Comparison of ENCODE assay signal across 8 cellular contexts in genomic region chr12:12837025-12837872, GRCh38. TPM values are rescaled to one million over a fixed set of nuclear protein-coding genes. Genes with fewer than 3 reads are reported as not detected.
DNase-seq lines count a peak whose midpoint lies in the region; ATAC-seq and TF ChIP-seq lines count a peak whose summit lies in the region.

No MANE protein-coding gene starts in this region.

- 61% methylated on average over 15 of the region's 15 CpGs for WGBS in hepatocyte (ENCODE audit: low lambda C conversion rate, missing lambda C conversion rate)
- 67% methylated on average over 15 of the region's 15 CpGs for WGBS in smooth muscle cell (ENCODE audit: low lambda C conversion rate)

- no peak overlapping the region for H3K4me3 Mint-ChIP-seq in activated naive CD8-positive, alpha-beta T cell treated with anti-CD3 and anti-CD28 coated beads, Interleukin-2, amount 50 U/mL, for 24 hours

- TF ChIP-seq CTCF in hepatocyte (IDR thresholded peaks at IDR 0.05; ENCODE audit: poor library complexity) (peak; percentile 62), smooth muscle cell (IDR thresholded peaks at IDR 0.05; ENCODE audit: borderline replicate concordance, insufficient read depth, poor library complexity, severe bottlenecking) (peak; percentile 60)

- peak overlapping the region; percentile 97 for H3K27ac ChIP-seq in hepatocyte
- H3K27ac ChIP-seq in smooth muscle cell (ENCODE audit: low read depth): peak overlapping the region; percentile 86

- H3K4me1 ChIP-seq in hepatocyte (ENCODE audit: insufficient read depth) (peaks cover 29% of the 10 kb centered on the region), smooth muscle cell (ENCODE audit: low read depth) (no peaks in the 10 kb centered on the region)

- H3K4me3 ChIP-seq in Jurkat, Clone E6-1 (ENCODE audit: low read length): no peak overlapping the region
- H3K4me3 ChIP-seq in hepatocyte (no peak overlapping the region), smooth muscle cell (no peak overlapping the region)

- H3K27me3 ChIP-seq in hepatocyte (no peaks in the 10 kb centered on the region), smooth muscle cell (ENCODE audit: low read depth) (no peaks in the 10 kb centered on the region)

- H3K9me3 ChIP-seq in hepatocyte (ENCODE audit: low read depth) (no peaks in the 10 kb centered on the region), smooth muscle cell (replicated peaks; ENCODE audit: low read depth) (no peaks in the 10 kb centered on the region)

- peak; percentile 59 for DNase-seq in SIG-M5 treated with dmso at 0.1 percent for 504 hours (lab: John Stamatoyannopoulos, UW; ENCODE audit: unreplicated experiment)
- DNase-seq in SIG-M5 (lab: John Stamatoyannopoulos, UW): no peak
- DNase-seq in Jurkat, Clone E6-1 (ENCODE audit: low read depth, low spot score): peak; percentile 35
- DNase-seq in SK-MEL-5 (ENCODE audit: low read depth, low spot score): peak; percentile 76
- DNase-seq in activated naive CD8-positive, alpha-beta T cell treated with anti-CD3 and anti-CD28 coated beads, Interleukin-2, amount 50 U/mL, for 24 hours: peak; percentile 20
- DNase-seq in hepatocyte (ENCODE audit: low spot score): peak; percentile 83
- DNase-seq in smooth muscle cell (lab: John Stamatoyannopoulos, UW; ENCODE audit: unreplicated experiment): no peak
- no peak for DNase-seq in NK-92 (lab: John Stamatoyannopoulos, UW; ENCODE audit: unreplicated experiment)

- H3K4me2 ChIP-seq in hepatocyte: no peak overlapping the region
- peak overlapping the region; percentile 64 for H3K4me2 ChIP-seq in smooth muscle cell

- no peak overlapping the region for H2AFZ ChIP-seq in hepatocyte
- H2AFZ ChIP-seq in smooth muscle cell (ENCODE audit: low read depth): no peak overlapping the region

- no peaks in the 10 kb centered on the region for H3K9me2 ChIP-seq in hepatocyte (replicated peaks; ENCODE audit: insufficient read depth)

- H3K9ac ChIP-seq in smooth muscle cell (ENCODE audit: low read depth): no peak overlapping the region

- ATAC-seq in activated naive CD8-positive, alpha-beta T cell treated with anti-CD3 and anti-CD28 coated beads, Interleukin-2, amount 50 U/mL, for 24 hours: peak; percentile 97

- H3F3A ChIP-seq in smooth muscle cell (ENCODE audit: low read depth): peaks cover 12% of the 10 kb centered on the region

- no peaks in the 10 kb centered on the region for H3K27me3 Mint-ChIP-seq in activated naive CD8-positive, alpha-beta T cell treated with anti-CD3 and anti-CD28 coated beads, Interleukin-2, amount 50 U/mL, for 24 hours

- peaks cover 27% of the 10 kb centered on the region for H3K36me3 Mint-ChIP-seq in activated naive CD8-positive, alpha-beta T cell treated with anti-CD3 and anti-CD28 coated beads, Interleukin-2, amount 50 U/mL, for 24 hours (ENCODE audit: low read depth)

- no peaks in the 10 kb centered on the region for H3K9me3 Mint-ChIP-seq in activated naive CD8-positive, alpha-beta T cell treated with anti-CD3 and anti-CD28 coated beads, Interleukin-2, amount 50 U/mL, for 24 hours

- no peaks in the 10 kb centered on the region for H3K36me3 ChIP-seq in hepatocyte (replicated peaks; ENCODE audit: insufficient read depth, low read depth)
- H3K36me3 ChIP-seq in smooth muscle cell (ENCODE audit: low read depth): no peaks in the 10 kb centered on the region

- no peak overlapping the region for H3K27ac Mint-ChIP-seq in activated naive CD8-positive, alpha-beta T cell treated with anti-CD3 and anti-CD28 coated beads, Interleukin-2, amount 50 U/mL, for 24 hours

- H3K79me2 ChIP-seq in hepatocyte: no peaks in the 10 kb centered on the region
- no peaks in the 10 kb centered on the region for H3K79me2 ChIP-seq in smooth muscle cell (ENCODE audit: low read depth)

- in situ Hi-C loops in SK-MEL-5 (cut with HindIII; ENCODE audit: low pct_unique_long_range_greater_than_20kb, low sequenced_read_pairs): no loop called here

- H3K4me1 Mint-ChIP-seq in activated naive CD8-positive, alpha-beta T cell treated with anti-CD3 and anti-CD28 coated beads, Interleukin-2, amount 50 U/mL, for 24 hours: peaks cover 21% of the 10 kb centered on the region

- no peaks in the 10 kb centered on the region for H4K20me1 ChIP-seq in hepatocyte (ENCODE audit: insufficient read depth, poor library complexity, severe bottlenecking)
- no peaks in the 10 kb centered on the region for H4K20me1 ChIP-seq in smooth muscle cell (ENCODE audit: low read depth)

RNA-seq across cellular contexts. Expression of gene DDX47, which starts 24.1 kb away (rescaled TPM):
- polyA plus RNA-seq in Jurkat, Clone E6-1 (2012; ENCODE audit: insufficient read depth, insufficient read length): 71.5 TPM
- 93.1 and 102 TPM in 2 replicates for total RNA-seq in SK-MEL-5 (2014; rRNA removed; shearing (Covaris generic))
- polyA plus RNA-seq in SK-MEL-5 (2015; cell fraction: cytosol; rRNA removed): 67.4 and 69.2 TPM in 2 replicates
- 144 and 165 TPM in 2 replicates for polyA plus RNA-seq in SK-MEL-5 (2015; cell fraction: nucleus; rRNA removed)
- total RNA-seq in hepatocyte (69.4 and 74.4 TPM in 2 replicates), smooth muscle cell (82.8 and 95.6 TPM in 2 replicates)
- polyA plus RNA-seq in hepatocyte (51.6 and 56.2 TPM in 2 replicates), smooth muscle cell (61.8 and 63.3 TPM in 2 replicates)

RNA-seq across cellular contexts. Expression of gene APOLD1, which starts 51.8 kb away (rescaled TPM):
- 5.0 TPM for polyA plus RNA-seq in Jurkat, Clone E6-1 (2012; ENCODE audit: insufficient read depth, insufficient read length)
- total RNA-seq in SK-MEL-5 (2014; rRNA removed; shearing (Covaris generic)): 55.9 and 57.6 TPM in 2 replicates
- 15.4 and 19.8 TPM in 2 replicates for polyA plus RNA-seq in SK-MEL-5 (2015; cell fraction: cytosol; rRNA removed)
- 4.2 and 8.8 TPM in 2 replicates for polyA plus RNA-seq in SK-MEL-5 (2015; cell fraction: nucleus; rRNA removed)
- total RNA-seq in hepatocyte: 5.6 and 6.0 TPM in 2 replicates
- 1.5 and 3.8 TPM in 2 replicates for polyA plus RNA-seq in hepatocyte
- 0.99 and 2.4 TPM in 2 replicates for total RNA-seq in smooth muscle cell
- 0.77 and 1.8 TPM in 2 replicates for polyA plus RNA-seq in smooth muscle cell

RNA-seq across cellular contexts. Expression of gene GPRC5A, which starts 54.1 kb away (rescaled TPM):
- not detected for polyA plus RNA-seq in Jurkat, Clone E6-1 (2012; ENCODE audit: insufficient read depth, insufficient read length)
- 13.9 and 17.6 TPM in 2 replicates for total RNA-seq in SK-MEL-5 (2014; rRNA removed; shearing (Covaris generic))
- 15.1 and 26.8 TPM in 2 replicates for polyA plus RNA-seq in SK-MEL-5 (2015; cell fraction: cytosol; rRNA removed)
- polyA plus RNA-seq in SK-MEL-5 (2015; cell fraction: nucleus; rRNA removed): 5.6 and 9.0 TPM in 2 replicates
- total RNA-seq in hepatocyte (49.8 and 60.2 TPM in 2 replicates), smooth muscle cell (39.2 and 47.5 TPM in 2 replicates)
- polyA plus RNA-seq in hepatocyte (80.4 and 97.0 TPM in 2 replicates), smooth muscle cell (13.6 and 79.1 TPM in 2 replicates)

Comparison
In these comparisons a context has a peak if more than half of its experiments do, and no peak if none do; other contexts are left out.
1. DNase-seq: peak in SIG-M5 treated with dmso at 0.1 percent for 504 hours (single experiment), Jurkat, Clone E6-1 (single experiment), SK-MEL-5 (single experiment), activated naive CD8-positive, alpha-beta T cell treated with anti-CD3 and anti-CD28 coated beads, Interleukin-2, amount 50 U/mL, for 24 hours (single experiment) and hepatocyte (single experiment); none in SIG-M5 (single experiment), smooth muscle cell (single experiment) and NK-92 (single experiment).